Comparison of ENCODE assay signal across 1 cellular context in the genomic region with DNA sequence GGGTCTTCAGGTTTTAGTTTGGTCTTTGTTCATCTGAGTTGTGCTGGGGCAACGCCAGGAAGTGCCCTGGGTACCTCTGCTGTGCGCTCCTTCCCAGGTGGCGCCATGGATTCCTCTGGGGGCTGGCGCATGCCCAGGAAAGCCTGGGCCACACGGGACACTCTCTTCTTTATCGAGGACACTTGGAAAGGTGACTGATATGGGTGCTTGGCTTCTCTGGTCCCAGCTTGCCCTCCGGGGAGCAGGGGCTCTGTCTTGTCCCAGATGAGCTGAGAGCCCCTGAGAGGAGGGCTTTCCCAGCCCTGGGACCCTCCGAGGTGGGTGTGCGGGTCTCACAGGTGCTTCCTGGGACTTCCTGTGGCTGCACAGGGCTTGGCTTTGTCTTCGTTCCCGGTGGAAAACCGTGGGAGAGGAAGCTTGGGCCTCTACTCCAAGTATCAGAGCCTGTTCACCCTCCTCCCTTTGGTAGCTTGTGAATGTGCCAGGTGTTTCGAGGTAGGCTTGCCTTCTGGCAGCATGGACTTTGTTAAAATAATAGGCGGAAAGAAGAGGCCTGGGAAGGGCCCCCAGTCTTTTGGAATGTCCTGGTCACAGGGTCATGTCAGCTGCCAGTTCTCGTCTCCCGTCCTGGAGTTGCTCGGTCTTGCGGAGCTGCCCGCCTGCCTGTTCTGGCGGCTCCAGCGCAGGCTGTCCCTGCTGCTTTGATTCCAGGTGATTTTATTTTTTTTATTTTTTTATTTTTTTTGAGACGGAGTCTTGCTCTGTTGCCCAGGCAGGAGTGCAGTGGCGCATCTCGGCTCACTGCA.
TF ChIP-seq lines count a peak whose summit lies in the region.

No MANE protein-coding gene starts in this region.

TF ChIP-seq in H1, 55 proteins besides CTCF, POLR2A, EP300 and RAD21:
- TF ChIP-seq SUZ12 (IDR thresholded peaks at IDR 0.05; ENCODE audit: low read length) (no peak), GABPA (IDR thresholded peaks at IDR 0.05; ENCODE audit: borderline replicate concordance, insufficient read depth, low read length) (no peak), CTBP2 (IDR thresholded peaks at IDR 0.05; ENCODE audit: borderline replicate concordance, insufficient read depth, insufficient read length, low read length) (no peak), RBBP5 (IDR thresholded peaks at IDR 0.05; ENCODE audit: borderline replicate concordance, low read depth, low read length) (no peak)
- TF ChIP-seq, protein P1, sequence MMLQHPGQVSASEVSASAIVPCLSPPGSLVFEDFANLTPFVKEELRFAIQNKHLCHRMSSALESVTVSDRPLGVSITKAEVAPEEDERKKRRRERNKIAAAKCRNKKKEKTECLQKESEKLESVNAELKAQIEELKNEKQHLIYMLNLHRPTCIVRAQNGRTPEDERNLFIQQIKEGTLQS (IDR thresholded peaks at IDR 0.05; ENCODE audit: insufficient read depth, low read depth, low read length) = no peak
